In genomic region chr1:109498161-109498801, GRCh38 we compare ENCODE assay signal across 10 cellular contexts. TPM values are rescaled to one million over a fixed set of nuclear protein-coding genes. Genes with fewer than 3 reads are reported as not detected.
DNase-seq lines count a peak whose midpoint lies in the region; ATAC-seq and TF ChIP-seq lines count a peak whose summit lies in the region.
"Had no signal": no experiment of that assay in that cellular context is flagged by ENCODE, and none has a peak within 500 bp of the region (broad histone marks: within the 10 kb centered on the region; RNA-seq: fewer than 3 reads in every experiment).

No MANE protein-coding gene starts in this region.

- peak; percentile 71 for TF ChIP-seq CTCF in activated CD8-positive, alpha-beta T cell treated with anti-CD3 and anti-CD28 coated beads for 36 hours (IDR thresholded peaks at IDR 0.05)
- TF ChIP-seq CTCF in foreskin keratinocyte (conservative IDR thresholded peaks at IDR 0.05): peak; percentile 61

- intact Hi-C loops in activated CD8-positive, alpha-beta T cell treated with anti-CD3 and anti-CD28 coated beads for 36 hours (cut with micrococcal nuclease): no loop called here

- POLR2A ChIA-PET in activated CD8-positive, alpha-beta T cell treated with anti-CD3 and anti-CD28 coated beads for 36 hours (lab: Charles Lee): interaction anchor here (0.6 to 6.9 kb wide), 9 partner anchors 8 to 164 kb away, joined by 3 to 48 read pairs (median 5); partner anchors contain the start of genes AMIGO1, ATXN7L2 and PSMA5

- CTCF ChIA-PET in activated CD8-positive, alpha-beta T cell treated with anti-CD3 and anti-CD28 coated beads for 36 hours (lab: Charles Lee): interaction anchor here (0.6 to 40.7 kb wide), 19 partner anchors 5 to 1231 kb away, joined by 3 to 1390 read pairs (median 9); partner anchors contain the start of genes AMIGO1, ATXN7L2, CYB561D1 and GPR61

- no peaks in the 10 kb centered on the region for H3K4me1 ChIP-seq in foreskin keratinocyte

- no peaks in the 10 kb centered on the region for H3K27me3 ChIP-seq in foreskin keratinocyte
- H3K27me3 ChIP-seq: neutrophil had no signal

- ATAC-seq in activated CD8-positive, alpha-beta T cell treated with anti-CD3 and anti-CD28 coated beads for 36 hours: no peak
- ATAC-seq in foreskin keratinocyte: no peak
- no peak for ATAC-seq in GM19452 (IDR thresholded peaks at IDR 0.05; ENCODE audit: unreplicated experiment)
- ATAC-seq in GM19328 (IDR thresholded peaks at IDR 0.05; ENCODE audit: unreplicated experiment): no peak

- H3K4me3 Mint-ChIP-seq in activated CD8-positive, alpha-beta T cell treated with anti-CD3 and anti-CD28 coated beads for 36 hours: no peak overlapping the region

- no peaks in the 10 kb centered on the region for H3K9me3 Mint-ChIP-seq in activated CD8-positive, alpha-beta T cell treated with anti-CD3 and anti-CD28 coated beads for 36 hours

- no peaks in the 10 kb centered on the region for H3K27me3 Mint-ChIP-seq in activated CD8-positive, alpha-beta T cell treated with anti-CD3 and anti-CD28 coated beads for 36 hours

- peaks cover 7% of the 10 kb centered on the region for H3K36me3 Mint-ChIP-seq in activated CD8-positive, alpha-beta T cell treated with anti-CD3 and anti-CD28 coated beads for 36 hours (ENCODE audit: low read depth)

- DNase-seq in EH (ENCODE audit: low read depth): peak; percentile 62
- peak; percentile 46 for DNase-seq in NCI-H1092 (lab: John Stamatoyannopoulos, UW)
- DNase-seq in activated CD8-positive, alpha-beta T cell treated with anti-CD3 and anti-CD28 coated beads for 36 hours: peak; percentile 57
- no peak for DNase-seq in foreskin keratinocyte
- DNase-seq in stimulated activated CD8-positive, alpha-beta memory T cell treated with anti-CD3 and anti-CD28 coated beads, Interleukin-7, amount 100 ng/mL, for 4 hours (ENCODE audit: low read depth in 2 of 2): peak; percentile 31 to 44
- no peak for DNase-seq in H4 (ENCODE audit: low spot score)

- H3K4me1 Mint-ChIP-seq in activated CD8-positive, alpha-beta T cell treated with anti-CD3 and anti-CD28 coated beads for 36 hours (ENCODE audit: low read depth): peaks cover 81% of the 10 kb centered on the region

- H3K27ac Mint-ChIP-seq in activated CD8-positive, alpha-beta T cell treated with anti-CD3 and anti-CD28 coated beads for 36 hours: peak overlapping the region; percentile 69

- H3K27ac ChIP-seq in foreskin keratinocyte: no peak overlapping the region
- H3K27ac ChIP-seq: neutrophil had no signal

RNA-seq across cellular contexts. Expression of gene CYB561D1, which starts 4.4 kb away (rescaled TPM):
- 1 to 10 TPM; 7.0 to 9.5 TPM for total RNA-seq in activated CD8-positive, alpha-beta T cell treated with anti-CD3 and anti-CD28 coated beads for 36 hours
- 5.2 and 6.5 TPM in 2 replicates for total RNA-seq in foreskin keratinocyte
- 2.4 and 2.6 TPM in 2 replicates for polyA plus RNA-seq in foreskin keratinocyte
- 2.6 and 7.9 TPM in 2 replicates for total RNA-seq in H4 (2014; rRNA removed; shearing (Covaris generic))

RNA-seq across cellular contexts. Expression of gene AMIGO1, which starts 11.2 kb away (rescaled TPM):
- total RNA-seq in activated CD8-positive, alpha-beta T cell treated with anti-CD3 and anti-CD28 coated beads for 36 hours: 1 to 10 TPM; 1.3 to 1.7 TPM
- 0.32 and 0.82 TPM in 2 replicates for total RNA-seq in foreskin keratinocyte
- polyA plus RNA-seq in foreskin keratinocyte: 0.16 and 0.48 TPM in 2 replicates
- total RNA-seq in H4 (2014; rRNA removed; shearing (Covaris generic)): 0.72 and 1.5 TPM in 2 replicates

RNA-seq across cellular contexts. Expression of gene ATXN7L2, which starts 14.6 kb away (rescaled TPM):
- total RNA-seq in activated CD8-positive, alpha-beta T cell treated with anti-CD3 and anti-CD28 coated beads for 36 hours: 10 to 100 TPM; 11.2 to 13.7 TPM
- 3.4 and 4.6 TPM in 2 replicates for total RNA-seq in foreskin keratinocyte
- polyA plus RNA-seq in foreskin keratinocyte: 4.0 and 4.2 TPM in 2 replicates
- 1.0 and 1.9 TPM in 2 replicates for total RNA-seq in H4 (2014; rRNA removed; shearing (Covaris generic))

RNA-seq across cellular contexts. Expression of gene SYPL2, which starts 31.9 kb away (rescaled TPM):
- total RNA-seq in activated CD8-positive, alpha-beta T cell treated with anti-CD3 and anti-CD28 coated beads for 36 hours: not detected
- not detected in 2 replicates for total RNA-seq in foreskin keratinocyte
- not detected in 2 replicates for polyA plus RNA-seq in foreskin keratinocyte
- total RNA-seq in H4 (2014; rRNA removed; shearing (Covaris generic)): 0.27 and 0.54 TPM in 2 replicates
- total RNA-seq: T-helper 1 cell treated with Interleukin-12 subunit alpha and Interleukin-12 subunit beta and Interleukin-4 antibody, amounts not matched to agents 30 ng/mL and 1 ng/mL, for 36 hours had no signal

RNA-seq across cellular contexts. Expression of gene GPR61, which starts 41.4 kb away (rescaled TPM):
- total RNA-seq in activated CD8-positive, alpha-beta T cell treated with anti-CD3 and anti-CD28 coated beads for 36 hours: under 1 TPM in 1 of 2 experiments, not detected in 1; 0.22 TPM
- total RNA-seq in foreskin keratinocyte: 0.18 TPM in 1 of 2 replicates, not detected in the other
- polyA plus RNA-seq in foreskin keratinocyte: not detected in 2 replicates
- not detected in 2 replicates for total RNA-seq in H4 (2014; rRNA removed; shearing (Covaris generic))

Comparison
In these comparisons a context has a peak if more than half of its experiments do, and no peak if none do; other contexts are left out.
1. DNase-seq: peak in EH (single experiment), NCI-H1092 (single experiment), activated CD8-positive, alpha-beta T cell treated with anti-CD3 and anti-CD28 coated beads for 36 hours (single experiment) and stimulated activated CD8-positive, alpha-beta memory T cell treated with anti-CD3 and anti-CD28 coated beads, Interleukin-7, amount 100 ng/mL, for 4 hours (2 of 2); none in foreskin keratinocyte (0 of 2) and H4 (single experiment).